Comparison of ENCODE assay signal across 8 cellular contexts in genomic region chr14:73612339-73613045, GRCh38. TPM values are rescaled to one million over a fixed set of nuclear protein-coding genes. Genes with fewer than 3 reads are reported as not detected.
DNase-seq lines count a peak whose midpoint lies in the region; ATAC-seq, FAIRE-seq and TF ChIP-seq lines count a peak whose summit lies in the region.

TSS of gene ACOT6 (plus strand) at chr14:73612517. CDS start at chr14:73612572, 55 bp downstream.

- peaks cover 7 to 11% of the 10 kb centered on the region in 2 donors for H3K4me1 Mint-ChIP-seq in natural killer cell treated with Interleukin-12 subunit alpha and Interleukin-12 subunit beta and Interleukin-15 and Interleukin-18, amount 100 ng/mL, for 72 hours (ENCODE audit: low read depth in 2 of 2)

- no peaks in the 10 kb centered on the region for H3K9me3 Mint-ChIP-seq in natural killer cell treated with Interleukin-12 subunit alpha and Interleukin-12 subunit beta and Interleukin-15 and Interleukin-18, amount 100 ng/mL, for 72 hours

- no peaks in the 10 kb centered on the region for H3K36me3 Mint-ChIP-seq in natural killer cell treated with Interleukin-12 subunit alpha and Interleukin-12 subunit beta and Interleukin-15 and Interleukin-18, amount 100 ng/mL, for 72 hours

- no peak for TF ChIP-seq CTCF in fibroblast of pulmonary artery (IDR thresholded peaks at IDR 0.05; ENCODE audit: low read length, missing control alignments)

- ATAC-seq in GM19035 (IDR thresholded peaks at IDR 0.05; ENCODE audit: unreplicated experiment) (peak; percentile 74), HG03521 (IDR thresholded peaks at IDR 0.05; ENCODE audit: unreplicated experiment) (peak; percentile 66)
- peak; percentile 92 to 93 for ATAC-seq in natural killer cell treated with Interleukin-12 subunit alpha and Interleukin-12 subunit beta and Interleukin-15 and Interleukin-18, amount 100 ng/mL, for 72 hours

- peak within 1 kb of the TSS; percentile 54 for H3K4me3 ChIP-seq in fibroblast of pulmonary artery (replicated peaks; ENCODE audit: low read depth, low read length)

- H3K4me3 Mint-ChIP-seq in natural killer cell treated with Interleukin-12 subunit alpha and Interleukin-12 subunit beta and Interleukin-15 and Interleukin-18, amount 100 ng/mL, for 72 hours: peak within 1 kb of the TSS; percentile 78

- H3K27ac Mint-ChIP-seq in natural killer cell treated with Interleukin-12 subunit alpha and Interleukin-12 subunit beta and Interleukin-15 and Interleukin-18, amount 100 ng/mL, for 72 hours: peak within 1 kb of the TSS; percentile 65 to 85

- DNase-seq in AG20443 (ENCODE audit: low spot score) (peak; percentile 86), RCC 7860 (ENCODE audit: low spot score) (peak; percentile 8), fibroblast of pulmonary artery (ENCODE audit: low read depth) (peak; percentile 69)
- peak; percentile 36 for DNase-seq in activated T-helper 9 cell treated with anti-CD3 and anti-CD28 coated beads, Interleukin-2, amount 50 U/mL, for 16 hours (ENCODE audit: low read depth)
- DNase-seq in natural killer cell treated with Interleukin-12 subunit alpha and Interleukin-12 subunit beta and Interleukin-15 and Interleukin-18, amount 100 ng/mL, for 72 hours (ENCODE audit: low spot score): peak; percentile 78
- peak; percentile 64 for DNase-seq in stimulated activated naive CD4-positive, alpha-beta T cell treated with Interleukin-2 at 50 U/mL for 16 hours (lab: John Stamatoyannopoulos, UW)

- no peak for FAIRE-seq in RCC 7860 (lab: Jason Lieb, UNC)

- peaks cover 0 to 2% of the 10 kb centered on the region in 2 donors for H3K27me3 Mint-ChIP-seq in natural killer cell treated with Interleukin-12 subunit alpha and Interleukin-12 subunit beta and Interleukin-15 and Interleukin-18, amount 100 ng/mL, for 72 hours

RNA-seq across cellular contexts. Expression of gene ACOT6, which starts in this region (rescaled TPM):
- total RNA-seq in natural killer cell treated with Interleukin-12 subunit alpha and Interleukin-12 subunit beta and Interleukin-15 and Interleukin-18, amount 100 ng/mL, for 72 hours: not detected

Comparison
In these comparisons a context has a peak if more than half of its experiments do, and no peak if none do; other contexts are left out.
1. Peak in every context shown above with its lines: DNase-seq, ATAC-seq and H3K4me3 ChIP-seq.
2. Peak in DNase-seq and ATAC-seq in natural killer cell treated with Interleukin-12 subunit alpha and Interleukin-12 subunit beta and Interleukin-15 and Interleukin-18, amount 100 ng/mL, for 72 hours; RNA of the gene not detected or under 1 TPM.
3. DNase-seq: peak in every context shown above with its lines; median percentile 86 in AG20443; 78 in natural killer cell treated with Interleukin-12 subunit alpha and Interleukin-12 subunit beta and Interleukin-15 and Interleukin-18, amount 100 ng/mL, for 72 hours; 69 in fibroblast of pulmonary artery; 64 in stimulated activated naive CD4-positive, alpha-beta T cell treated with Interleukin-2 at 50 U/mL for 16 hours; 36 in activated T-helper 9 cell treated with anti-CD3 and anti-CD28 coated beads, Interleukin-2, amount 50 U/mL, for 16 hours; 8 in RCC 7860.